In the genomic region with DNA sequence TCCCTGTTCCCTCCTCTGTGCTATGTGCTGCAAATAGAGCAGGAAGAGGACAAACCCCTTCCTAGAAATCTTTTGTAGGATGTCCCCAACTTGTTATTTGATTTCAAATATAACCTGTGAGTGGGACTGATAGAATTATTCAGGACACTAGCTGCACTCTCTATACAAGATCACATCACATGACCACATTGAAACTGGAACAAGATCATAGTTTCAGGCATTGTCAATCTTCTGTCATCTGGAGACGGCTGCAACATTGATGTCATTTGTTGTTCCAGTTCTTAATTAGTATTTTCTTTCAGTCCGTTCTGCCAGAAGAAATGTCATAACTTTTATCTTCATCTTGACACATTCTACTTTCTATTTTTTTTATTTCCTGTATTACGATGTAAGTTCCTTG, we compare ENCODE assay signal across 16 cellular contexts.
DNase-seq lines count a peak whose midpoint lies in the region; ATAC-seq and TF ChIP-seq lines count a peak whose summit lies in the region.
"Had no signal": no experiment of that assay in that cellular context is flagged by ENCODE, and none has a peak within 500 bp of the region (broad histone marks: within the 10 kb centered on the region; RNA-seq: fewer than 3 reads in every experiment).

No MANE protein-coding gene starts in this region.

- TF ChIP-seq POLR2A in esophagus squamous epithelium (IDR thresholded peaks at IDR 0.05): no peak

- POLR2A ChIA-PET in GM10248 (lab: Yijun Ruan, JAX): no interaction called here

- DNase-seq in G401 (ENCODE audit: low spot score) (peak; percentile 23), esophagus squamous epithelium (lab: John Stamatoyannopoulos, UW) (no peak), GM10248 (ENCODE audit: extremely low spot score) (no peak), NCI-H1048 (lab: John Stamatoyannopoulos, UW) (no peak)
- DNase-seq: BE2C; CD4-positive, alpha-beta T cell; NCI-H187 treated with DMSO at 0.1 percent for 48 hours; NCI-H345; NCI-H526; OCI-M1 had no signal

- intact Hi-C loops in esophagus squamous epithelium (cut with DNase I): no loop called here

- H3K9me3 ChIP-seq in esophagus squamous epithelium: no peaks in the 10 kb centered on the region
- H3K9me3 ChIP-seq: BE2C had no signal

- no peaks in the 10 kb centered on the region for H3K4me1 ChIP-seq in esophagus squamous epithelium

- in situ Hi-C loops in G401 (cut with HindIII; ENCODE audit: low sequenced_read_pairs): no loop called here

- no peak for TF ChIP-seq CTCF in esophagus squamous epithelium (IDR thresholded peaks at IDR 0.05)
- TF ChIP-seq CTCF in GM10248 (IDR thresholded peaks at IDR 0.05; ENCODE audit: control extremely low read depth, extremely low read depth, low read depth, missing control alignments): no peak

- CTCF ChIA-PET in GM10248 (lab: Yijun Ruan, JAX): interaction anchor here (1.0 kb wide), 1 partner anchor 17 kb away, joined by 4 read pairs; no protein-coding TSS in a partner anchor

- no peaks in the 10 kb centered on the region for H3K27me3 ChIP-seq in esophagus squamous epithelium
- H3K27me3 ChIP-seq: BE2C had no signal

- WGBS in esophagus squamous epithelium, 2 donors: 41% methylated on average over 3 of the region's 3 CpGs

- no peak overlapping the region for H3K4me3 ChIP-seq in esophagus squamous epithelium

- ATAC-seq in GM19463 (IDR thresholded peaks at IDR 0.05; ENCODE audit: unreplicated experiment) (peak; percentile 43), HG02870 (IDR thresholded peaks at IDR 0.05; ENCODE audit: unreplicated experiment) (peak; percentile 41), HG03558 (IDR thresholded peaks at IDR 0.05; ENCODE audit: extremely low read depth, unreplicated experiment) (peak; percentile 43), HG02970 (IDR thresholded peaks at IDR 0.05; ENCODE audit: low FRiP score, unreplicated experiment) (no peak)

- no peak overlapping the region for H3K27ac ChIP-seq in esophagus squamous epithelium
- H3K27ac ChIP-seq: HL-60, RWPE1 had no signal

- no peaks in the 10 kb centered on the region for H3K36me3 ChIP-seq in esophagus squamous epithelium
- H3K36me3 ChIP-seq: BE2C had no signal
